In the genomic region with DNA sequence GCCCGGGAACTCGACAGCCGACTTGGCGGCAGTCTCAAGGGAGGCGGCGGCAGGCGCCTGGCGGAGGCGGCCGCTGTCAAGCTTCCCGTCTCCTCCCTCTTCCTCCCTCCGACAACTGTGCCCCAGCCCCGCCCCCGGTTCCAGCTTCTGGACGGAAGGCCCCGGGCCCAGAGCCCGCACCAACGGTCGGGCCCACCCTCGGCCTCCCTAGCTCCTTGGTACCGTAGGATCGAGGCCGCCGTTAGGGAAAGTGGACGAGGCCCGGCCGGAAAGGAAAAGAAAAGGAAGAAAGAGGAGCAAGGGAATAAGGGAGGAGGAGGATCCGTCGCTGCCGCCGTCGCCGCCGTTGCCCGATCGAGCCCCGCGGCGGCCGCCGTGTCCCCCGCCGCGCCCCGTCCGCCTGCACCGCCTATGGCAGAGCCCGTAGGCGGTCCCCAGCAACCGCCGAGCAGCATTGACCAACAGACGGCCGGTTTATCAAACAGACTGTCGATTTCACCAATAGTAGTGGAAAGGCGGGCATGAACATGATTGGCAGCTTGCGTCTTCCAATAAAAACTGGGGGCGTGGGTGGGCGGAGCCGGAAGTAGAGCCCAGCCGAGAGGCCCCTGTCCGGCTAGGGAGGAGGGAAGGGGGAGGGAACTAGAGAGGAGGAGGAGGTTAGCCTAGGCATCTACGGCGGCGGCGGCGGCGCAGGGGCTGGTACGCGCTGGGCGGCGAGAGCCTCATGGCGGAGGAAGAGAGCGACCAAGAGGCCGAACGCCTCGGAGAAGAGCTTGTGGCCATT, we compare ENCODE assay signal across 8 cellular contexts. TPM values are rescaled to one million over a fixed set of nuclear protein-coding genes. Genes with fewer than 3 reads are reported as not detected.
DNase-seq lines count a peak whose midpoint lies in the region; ATAC-seq, FAIRE-seq and TF ChIP-seq lines count a peak whose summit lies in the region.

A gene with protein sequence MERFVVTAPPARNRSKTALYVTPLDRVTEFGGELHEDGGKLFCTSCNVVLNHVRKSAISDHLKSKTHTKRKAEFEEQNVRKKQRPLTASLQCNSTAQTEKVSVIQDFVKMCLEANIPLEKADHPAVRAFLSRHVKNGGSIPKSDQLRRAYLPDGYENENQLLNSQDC (minus strand): TSS at position 413 of the 787 bp plus-strand sequence. CDS start 3,029 bp downstream, outside the sequence.
A gene (plus strand): TSS at position 663 of the 787 bp plus-strand sequence. CDS start 65 bp downstream, at position 728.

- FAIRE-seq in RCC 7860 (lab: Jason Lieb, UNC) = peak; percentile 75

- H3K36me3 Mint-ChIP-seq in activated T-cell treated with anti-CD3 and anti-CD28 coated beads, Interleukin-2, amount 50 U/mL, for 72 hours (ENCODE audit: insufficient read depth in 2 of 2) = peaks cover 16 to 27% of the 10 kb centered on the region in 2 donors

- H3K9me3 ChIP-seq in KOPT-K1 (ENCODE audit: insufficient read depth, low read length, poor library complexity, severe bottlenecking) = no peaks in the 10 kb centered on the region
- H3K9me3 ChIP-seq in esophagus muscularis mucosa = no peaks in the 10 kb centered on the region
- H3K9me3 ChIP-seq in muscle layer of duodenum (ENCODE audit: control insufficient read depth in 1 of 2, low read length in 2 of 2) = no peaks in the 10 kb centered on the region

- ATAC-seq in GM21786 (IDR thresholded peaks at IDR 0.05; ENCODE audit: unreplicated experiment) = peak; percentile 92
- ATAC-seq in activated T-cell treated with anti-CD3 and anti-CD28 coated beads, Interleukin-2, amount 50 U/mL, for 72 hours (replicated peaks in 1 of 2) = peak; percentile 93

- WGBS in esophagus muscularis mucosa = under 1% methylated on average over 67 of the region's 76 CpGs

- H3K36me3 ChIP-seq in KOPT-K1 (ENCODE audit: insufficient read depth, low read length) = peaks cover 37% of the 10 kb centered on the region
- peaks cover 7 to 20% (median 18%) of the 10 kb centered on the region in 4 donors for H3K36me3 ChIP-seq in esophagus muscularis mucosa
- peaks cover 11 to 18% of the 10 kb centered on the region in 2 donors for H3K36me3 ChIP-seq in muscle layer of duodenum (ENCODE audit: control insufficient read depth in 1 of 2, insufficient read depth in 2 of 2, low read length in 2 of 2)

- H3K27ac Mint-ChIP-seq in activated T-cell treated with anti-CD3 and anti-CD28 coated beads, Interleukin-2, amount 50 U/mL, for 72 hours = peak within 1 kb of the TSS; percentile 99

- TF ChIP-seq CTCF in esophagus muscularis mucosa (IDR thresholded peaks at IDR 0.05) = no peak

- peaks cover 63% of the 10 kb centered on the region for H3K4me1 Mint-ChIP-seq in activated T-cell treated with anti-CD3 and anti-CD28 coated beads, Interleukin-2, amount 50 U/mL, for 72 hours (ENCODE audit: low read depth)

- H3K27me3 ChIP-seq in esophagus muscularis mucosa = no peaks in the 10 kb centered on the region
- no peaks in the 10 kb centered on the region for H3K27me3 ChIP-seq in muscle layer of duodenum (ENCODE audit: low read depth, low read length)

- H3K27me3 Mint-ChIP-seq in activated T-cell treated with anti-CD3 and anti-CD28 coated beads, Interleukin-2, amount 50 U/mL, for 72 hours (ENCODE audit: low read depth) = no peaks in the 10 kb centered on the region

- peak within 1 kb of the TSS; percentile 99 to 100 for H3K4me3 Mint-ChIP-seq in activated T-cell treated with anti-CD3 and anti-CD28 coated beads, Interleukin-2, amount 50 U/mL, for 72 hours

- intact Hi-C loops in esophagus muscularis mucosa (cut with DNase I) = loop anchor here (5.0 kb wide), 2 partner anchors 54 to 94 kb away; no protein-coding TSS in a partner anchor

- peak within 1 kb of the TSS; percentile 92 for H3K27ac ChIP-seq in KOPT-K1 (ENCODE audit: low read depth, low read length, poor library complexity, severe bottlenecking)
- peak within 1 kb of the TSS; percentile 93 to 97 (median 94) for H3K27ac ChIP-seq in esophagus muscularis mucosa (replicated peaks in 1 of 4)
- peak within 1 kb of the TSS; percentile 86 for H3K27ac ChIP-seq in muscle layer of duodenum (ENCODE audit: low read length)

- H3K4me1 ChIP-seq in esophagus muscularis mucosa = peaks cover 29 to 55% (median 52%) of the 10 kb centered on the region in 4 donors
- peaks cover 6 to 34% of the 10 kb centered on the region in 2 donors for H3K4me1 ChIP-seq in muscle layer of duodenum (ENCODE audit: control insufficient read depth in 1 of 2, insufficient read depth in 2 of 2, low read length in 2 of 2)

- H3K9me3 Mint-ChIP-seq in activated T-cell treated with anti-CD3 and anti-CD28 coated beads, Interleukin-2, amount 50 U/mL, for 72 hours = no peaks in the 10 kb centered on the region

- no peak for TF ChIP-seq EP300 in esophagus muscularis mucosa (IDR thresholded peaks at IDR 0.05)

- TF ChIP-seq POLR2A in esophagus muscularis mucosa (IDR thresholded peaks at IDR 0.05; ENCODE audit: low read depth) = peak; percentile 80

- DNase-seq in DMS79 (lab: John Stamatoyannopoulos, UW) (peak; percentile 81), RCC 7860 (ENCODE audit: low spot score) (peak; percentile 96), esophagus muscularis mucosa (ENCODE audit: extremely low spot score) (peak; percentile 100)
- peak; percentile 99 for DNase-seq in activated T-cell treated with anti-CD3 and anti-CD28 coated beads, Interleukin-2, amount 50 U/mL, for 72 hours
- DNase-seq in stimulated activated CD8-positive, alpha-beta memory T cell treated with anti-CD3 and anti-CD28 coated beads, Interleukin-7, amount 100 ng/mL, for 4 hours (ENCODE audit: low read depth in 2 of 2) = peak; percentile 96 to 99

- H3K4me3 ChIP-seq in esophagus muscularis mucosa (peak within 1 kb of the TSS; percentile 89 to 94 (median 92)), muscle layer of duodenum (ENCODE audit: low read depth in 1 of 2, low read length in 2 of 2) (peak within 1 kb of the TSS; percentile 91)

RNA-seq across cellular contexts. Expression of the first gene that starts in this region (rescaled TPM):
- 100 to 1,000 TPM; 139 to 163 TPM for total RNA-seq in activated T-cell treated with anti-CD3 and anti-CD28 coated beads, Interleukin-2, amount 50 U/mL, for 72 hours
- 10 to 100 TPM; 52.0 to 77.2 (median 58.7) TPM for total RNA-seq in esophagus muscularis mucosa

RNA-seq across cellular contexts. Expression of the second gene that starts in this region (rescaled TPM):
- total RNA-seq in activated T-cell treated with anti-CD3 and anti-CD28 coated beads, Interleukin-2, amount 50 U/mL, for 72 hours = 10 to 100 TPM; 19.1 to 20.1 TPM
- total RNA-seq in esophagus muscularis mucosa = 10 to 100 TPM; 11.8 to 17.9 (median 16.0) TPM

Comparison
In these comparisons a context has a peak if more than half of its experiments do, and no peak if none do; other contexts are left out.
1. Peak in every context shown above with its lines: DNase-seq, ATAC-seq, H3K4me3 ChIP-seq and H3K27ac ChIP-seq.